In genomic region chr7:68694656-68695055, GRCh38 we compare ENCODE assay signal across 18 cellular contexts.
DNase-seq lines count a peak whose midpoint lies in the region; TF ChIP-seq lines count a peak whose summit lies in the region.
"Had no signal": no experiment of that assay in that cellular context is flagged by ENCODE, and none has a peak within 500 bp of the region (broad histone marks: within the 10 kb centered on the region; RNA-seq: fewer than 3 reads in every experiment).

No MANE protein-coding gene starts in this region.

- TF ChIP-seq CTCF in AG10803 (conservative IDR thresholded peaks at IDR 0.05; ENCODE audit: low read length), result no peak
- no peak for TF ChIP-seq CTCF in astrocyte of the cerebellum (IDR thresholded peaks at IDR 0.05; ENCODE audit: low read depth, low read length, missing control alignments)

- no peak overlapping the region for H3K4me3 ChIP-seq in AG10803 (ENCODE audit: low read length)
- no peak overlapping the region for H3K4me3 ChIP-seq in astrocyte of the cerebellum (ENCODE audit: low read depth, low read length)
- H3K4me3 ChIP-seq: A549, PC-9 had no signal

- DNase-seq in AG10803 (ENCODE audit: low read depth) (peak; percentile 80), MV-4-11 (lab: John Stamatoyannopoulos, UW) (peak; percentile 2), astrocyte of the cerebellum (ENCODE audit: low read depth) (peak; percentile 62), renal cortical epithelial cell (ENCODE audit: low read depth) (peak; percentile 28), SHP77 (lab: John Stamatoyannopoulos, UW) (no peak), germinal center (ENCODE audit: low spot score) (no peak), NCI-H1436 (lab: John Stamatoyannopoulos, UW) (no peak)
- DNase-seq: DMS53, GDM1, HCEC 1CT, NCI-H1092, NCI-H1417 treated with DMSO at 0.1 percent for 48 hours, NCI-H187, NCI-H2107, NCI-H446 treated with DMSO at 0.1 percent for 48 hours, PC-9, T-cell had no signal

- in situ Hi-C loops in astrocyte of the cerebellum (cut with HindIII; ENCODE audit: low sequenced_read_pairs), result no loop called here

Comparison
In these comparisons a context has a peak if more than half of its experiments do, and no peak if none do; other contexts are left out.
1. DNase-seq: peak in AG10803 (single experiment), MV-4-11 (single experiment), astrocyte of the cerebellum (single experiment) and renal cortical epithelial cell (single experiment); none in SHP77 (0 of 2), germinal center (single experiment) and NCI-H1436 (single experiment).